23 cellular contexts compared by ENCODE assay signal in the genomic region with DNA sequence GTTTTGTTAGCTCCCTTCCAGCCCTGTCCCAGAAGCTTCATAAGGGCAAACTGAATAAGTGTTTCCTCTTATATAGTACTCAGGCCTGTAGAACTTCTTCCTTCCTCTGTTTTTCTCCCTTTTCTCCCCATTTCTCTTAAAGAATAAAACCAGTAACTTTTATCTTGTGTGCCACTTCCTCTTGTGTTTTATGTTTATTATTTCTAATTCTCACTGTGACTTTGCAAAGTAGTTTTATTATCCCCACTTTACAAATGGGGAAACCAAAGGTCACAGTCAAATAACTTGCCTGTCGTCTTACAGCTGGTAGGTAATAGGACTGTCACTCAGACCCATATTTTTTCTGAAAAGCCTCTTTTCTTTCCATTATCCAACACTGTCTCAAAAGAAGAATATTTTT. TPM values are rescaled to one million over a fixed set of nuclear protein-coding genes. Genes with fewer than 3 reads are reported as not detected.
DNase-seq lines count a peak whose midpoint lies in the region; ATAC-seq, FAIRE-seq and TF ChIP-seq lines count a peak whose summit lies in the region.
"Had no signal": no experiment of that assay in that cellular context is flagged by ENCODE, and none has a peak within 500 bp of the region (broad histone marks: within the 10 kb centered on the region; RNA-seq: fewer than 3 reads in every experiment).

No MANE protein-coding gene starts in this region.

- peak overlapping the region; percentile 23 for H3K27ac Mint-ChIP-seq in T-helper 2 cell treated with Interferon-gamma antibody and Interleukin-4, amounts not matched to agents 5 μg/mL and 100 μg/mL, for 36 hours
- H3K27ac Mint-ChIP-seq in stimulated activated naive B cell treated with anti-CD40 and anti-IgM and Interleukin-4, amounts not matched to agents 10 μg/mL and 1 μg/mL and 100 μg/mL, for 72 hours, result peak overlapping the region; percentile 21
- H3K27ac Mint-ChIP-seq in Calu3 (ENCODE audit: unreplicated experiment), result no peak overlapping the region
- H3K27ac Mint-ChIP-seq: activated CD8-positive, alpha-beta T cell treated with anti-CD3 and anti-CD28 coated beads, Interleukin-2, amount 10 ng/mL, durations not matched to agents 7 days and 5 days; activated naive CD8-positive, alpha-beta T cell treated with anti-CD3 and anti-CD28 coated beads for 36 hours; type B pancreatic cell had no signal

- DNase-seq in T-helper 2 cell treated with Interferon-gamma antibody and Interleukin-4, amounts not matched to agents 5 μg/mL and 100 μg/mL, for 36 hours (ENCODE audit: low spot score), result no peak
- DNase-seq in T-helper 2 cell (no peak), NCI-H2107 treated with DMSO at 0.1 percent for 48 hours (lab: John Stamatoyannopoulos, UW; ENCODE audit: unreplicated experiment) (no peak), COLO668 (lab: John Stamatoyannopoulos, UW; ENCODE audit: unreplicated experiment) (no peak), Calu3 (no peak)
- no peak for DNase-seq in stimulated activated naive B cell treated with anti-CD40 and anti-IgM and Interleukin-4, amounts not matched to agents 10 μg/mL and 1 μg/mL and 100 μg/mL, for 72 hours
- DNase-seq: activated CD4-positive, CD25-positive, alpha-beta regulatory T cell; activated CD8-positive, alpha-beta T cell treated with anti-CD3 and anti-CD28 coated beads, Interleukin-2, amount 10 ng/mL, durations not matched to agents 7 days and 5 days; activated naive CD8-positive, alpha-beta T cell treated with anti-CD3 and anti-CD28 coated beads for 36 hours; activated T-cell treated with anti-CD3 and anti-CD28 coated beads, Interleukin-2, amount 50 U/mL, for 4 hours; cerebellar nuclear complex; effector CD4-positive, alpha-beta T cell; esophagus squamous epithelium; mesendoderm; NCI-H1694; NCI-H748 treated with DMSO at 0.1 percent for 48 hours; PC-9; posterior cingulate gyrus; stimulated activated CD4-positive, alpha-beta T cell treated with anti-CD3 and anti-CD28 coated beads, Interleukin-1b, Interleukin-23, amount 100 ng/mL, for 48 hours; stomach had no signal

- no TSS peak for BruUV-seq in Calu3 (replicated peaks; lab: Mats Ljungman, UMichigan)

- peak; percentile 5 for FAIRE-seq in islet of Langerhans (lab: Jason Lieb, UNC)

- H3K4me1 Mint-ChIP-seq in T-helper 2 cell treated with Interferon-gamma antibody and Interleukin-4, amounts not matched to agents 5 μg/mL and 100 μg/mL, for 36 hours (ENCODE audit: low read depth), result peaks cover 16% of the 10 kb centered on the region
- H3K4me1 Mint-ChIP-seq in stimulated activated naive B cell treated with anti-CD40 and anti-IgM and Interleukin-4, amounts not matched to agents 10 μg/mL and 1 μg/mL and 100 μg/mL, for 72 hours, result peaks cover 4 to 20% of the 10 kb centered on the region in 2 donors
- peaks cover 48% of the 10 kb centered on the region for H3K4me1 Mint-ChIP-seq in Calu3 (ENCODE audit: low read depth, unreplicated experiment)

- no peak overlapping the region for H3K9ac ChIP-seq in OCI-LY3 (ENCODE audit: low read length)

- H3K4me1 ChIP-seq in OCI-LY3 (ENCODE audit: low read length), result peaks cover 34% of the 10 kb centered on the region

- intact Hi-C loops in Calu3 (cut with micrococcal nuclease; ENCODE audit: unreplicated experiment), result loop anchor here (5.0 kb wide), 2 partner anchors 43 to 63 kb away; partner anchors contain the start of gene RBBP8

- peaks cover 33% of the 10 kb centered on the region for H3K36me3 Mint-ChIP-seq in T-helper 2 cell treated with Interferon-gamma antibody and Interleukin-4, amounts not matched to agents 5 μg/mL and 100 μg/mL, for 36 hours (ENCODE audit: low read depth)
- peaks cover 11 to 40% of the 10 kb centered on the region in 2 donors for H3K36me3 Mint-ChIP-seq in stimulated activated naive B cell treated with anti-CD40 and anti-IgM and Interleukin-4, amounts not matched to agents 10 μg/mL and 1 μg/mL and 100 μg/mL, for 72 hours
- peaks cover 15% of the 10 kb centered on the region for H3K36me3 Mint-ChIP-seq in Calu3 (ENCODE audit: insufficient read depth, unreplicated experiment)

- H3K4me3 ChIP-seq in OCI-LY3 (ENCODE audit: low read length), result no peak overlapping the region
- H3K4me3 ChIP-seq: esophagus squamous epithelium, PC-9, stomach had no signal

- no peak overlapping the region for H3K4me3 Mint-ChIP-seq in T-helper 2 cell treated with Interferon-gamma antibody and Interleukin-4, amounts not matched to agents 5 μg/mL and 100 μg/mL, for 36 hours
- H3K4me3 Mint-ChIP-seq in stimulated activated naive B cell treated with anti-CD40 and anti-IgM and Interleukin-4, amounts not matched to agents 10 μg/mL and 1 μg/mL and 100 μg/mL, for 72 hours, result no peak overlapping the region
- no peak overlapping the region for H3K4me3 Mint-ChIP-seq in Calu3 (ENCODE audit: low read depth, unreplicated experiment)
- H3K4me3 Mint-ChIP-seq: activated CD8-positive, alpha-beta T cell treated with anti-CD3 and anti-CD28 coated beads, Interleukin-2, amount 10 ng/mL, durations not matched to agents 7 days and 5 days; activated naive CD8-positive, alpha-beta T cell treated with anti-CD3 and anti-CD28 coated beads for 36 hours; activated T-cell treated with anti-CD3 and anti-CD28 coated beads, Interleukin-2, amount 50 U/mL, for 4 hours; type B pancreatic cell had no signal

- H3K36me3 ChIP-seq in OCI-LY3 (replicated peaks; ENCODE audit: low read depth, low read length), result peaks cover 12% of the 10 kb centered on the region

- peak overlapping the region; percentile 44 for H3K27ac ChIP-seq in OCI-LY3 (ENCODE audit: low read length)
- H3K27ac ChIP-seq: esophagus squamous epithelium, PC-9, stomach had no signal

- H3K27me3 ChIP-seq in OCI-LY3 (ENCODE audit: low read depth, low read length), result no peaks in the 10 kb centered on the region
- H3K27me3 ChIP-seq: esophagus squamous epithelium, stomach had no signal

- H2AFZ ChIP-seq in OCI-LY3 (ENCODE audit: low read depth, low read length), result no peak overlapping the region
- H2AFZ ChIP-seq: PC-9 had no signal

- H3K4me2 ChIP-seq in OCI-LY3 (ENCODE audit: low read length), result peak overlapping the region; percentile 3; the same call in 1 of the 2 replicates
- H3K4me2 ChIP-seq: PC-9 had no signal

- CTCF ChIA-PET in Calu3 (lab: Charles Lee), result interaction anchor here (0.7 to 1.1 kb wide), 2 partner anchors 25 to 158 kb away, joined by 3 read pairs; no protein-coding TSS in a partner anchor

- ATAC-seq in stimulated activated naive B cell treated with anti-CD40 and anti-IgM and Interleukin-4, amounts not matched to agents 10 μg/mL and 1 μg/mL and 100 μg/mL, for 72 hours (replicated peaks), result peak; percentile 70 to 72
- ATAC-seq: activated CD8-positive, alpha-beta T cell treated with anti-CD3 and anti-CD28 coated beads, Interleukin-2, amount 10 ng/mL, durations not matched to agents 7 days and 5 days; activated T-cell treated with anti-CD3 and anti-CD28 coated beads, Interleukin-2, amount 50 U/mL, for 4 hours had no signal

- H3K9me3 Mint-ChIP-seq in T-helper 2 cell treated with Interferon-gamma antibody and Interleukin-4, amounts not matched to agents 5 μg/mL and 100 μg/mL, for 36 hours, result no peaks in the 10 kb centered on the region
- H3K9me3 Mint-ChIP-seq in stimulated activated naive B cell treated with anti-CD40 and anti-IgM and Interleukin-4, amounts not matched to agents 10 μg/mL and 1 μg/mL and 100 μg/mL, for 72 hours, result no peaks in the 10 kb centered on the region
- no peaks in the 10 kb centered on the region for H3K9me3 Mint-ChIP-seq in Calu3 (ENCODE audit: low read depth, unreplicated experiment)
- H3K9me3 Mint-ChIP-seq: activated naive CD8-positive, alpha-beta T cell treated with anti-CD3 and anti-CD28 coated beads for 36 hours; activated T-cell treated with anti-CD3 and anti-CD28 coated beads, Interleukin-2, amount 50 U/mL, for 4 hours; type B pancreatic cell had no signal

- H3K79me2 ChIP-seq in OCI-LY3 (ENCODE audit: low read length), result no peaks in the 10 kb centered on the region

- no peak for TF ChIP-seq CTCF in OCI-LY3 (IDR thresholded peaks at IDR 0.05; ENCODE audit: low read depth, low read length)
- TF ChIP-seq CTCF in Calu3 (IDR thresholded peaks at IDR 0.05; ENCODE audit: unreplicated experiment), result no peak

- no peaks in the 10 kb centered on the region for H3K9me3 ChIP-seq in OCI-LY3 (ENCODE audit: insufficient read depth, low read length)
- H3K9me3 ChIP-seq: esophagus squamous epithelium, stomach had no signal

- H3K27me3 Mint-ChIP-seq in T-helper 2 cell treated with Interferon-gamma antibody and Interleukin-4, amounts not matched to agents 5 μg/mL and 100 μg/mL, for 36 hours (ENCODE audit: low read depth), result no peaks in the 10 kb centered on the region
- no peaks in the 10 kb centered on the region for H3K27me3 Mint-ChIP-seq in stimulated activated naive B cell treated with anti-CD40 and anti-IgM and Interleukin-4, amounts not matched to agents 10 μg/mL and 1 μg/mL and 100 μg/mL, for 72 hours
- H3K27me3 Mint-ChIP-seq in Calu3 (ENCODE audit: unreplicated experiment), result no peaks in the 10 kb centered on the region
- H3K27me3 Mint-ChIP-seq: activated naive CD8-positive, alpha-beta T cell treated with anti-CD3 and anti-CD28 coated beads for 36 hours; type B pancreatic cell had no signal

- no peaks in the 10 kb centered on the region for H4K20me1 ChIP-seq in OCI-LY3 (ENCODE audit: insufficient read depth, low read length)

RNA-seq across cellular contexts. Expression of gene RBBP8, which starts 42.4 kb away (rescaled TPM):
- total RNA-seq in Calu3 (2022), result 55.6 and 62.4 TPM in 2 replicates
